In genomic region chr1:2594001-2594640, GRCh38 we compare ENCODE assay signal across 10 cellular contexts. TPM values are rescaled to one million over a fixed set of nuclear protein-coding genes. Genes with fewer than 3 reads are reported as not detected.
DNase-seq lines count a peak whose midpoint lies in the region; ATAC-seq and TF ChIP-seq lines count a peak whose summit lies in the region.
"Had no signal": no experiment of that assay in that cellular context is flagged by ENCODE, and none has a peak within 500 bp of the region (broad histone marks: within the 10 kb centered on the region; RNA-seq: fewer than 3 reads in every experiment).

No MANE protein-coding gene starts in this region.

- H3K4me3 ChIP-seq in BE2C (ENCODE audit: low read depth, low read length), result no peak overlapping the region
- peak overlapping the region; percentile 3 for H3K4me3 ChIP-seq in colonic mucosa
- H3K4me3 ChIP-seq in mucosa of descending colon, result no peak overlapping the region

- no peaks in the 10 kb centered on the region for H3K36me3 Mint-ChIP-seq in activated T-helper 1 cell treated with anti-CD3 and anti-CD28 coated beads, Interleukin-12 subunit alpha, Interleukin-12 subunit beta, Interleukin-2, Interleukin-4 antibody, amounts not matched to agents 30 ng/mL and 10 ng/mL and 1 ng/mL, durations not matched to agents 14 hours and 24 hours and 36 hours (ENCODE audit: low read depth)

- intact Hi-C loops in colonic mucosa (cut with DNase I) (loop anchor here (10.0 kb wide), 1 partner anchor 51 kb away; no protein-coding TSS in a partner anchor), mucosa of descending colon (cut with DNase I, micrococcal nuclease) (no loop called here)
- intact Hi-C loops in activated T-helper 1 cell treated with anti-CD3 and anti-CD28 coated beads, Interleukin-12 subunit alpha, Interleukin-12 subunit beta, Interleukin-2, Interleukin-4 antibody, amounts not matched to agents 30 ng/mL and 10 ng/mL and 1 ng/mL, durations not matched to agents 14 hours and 24 hours and 36 hours (cut with micrococcal nuclease), result no loop called here

- no peak overlapping the region for H3K27ac Mint-ChIP-seq in activated T-helper 1 cell treated with anti-CD3 and anti-CD28 coated beads, Interleukin-12 subunit alpha, Interleukin-12 subunit beta, Interleukin-2, Interleukin-4 antibody, amounts not matched to agents 30 ng/mL and 10 ng/mL and 1 ng/mL, durations not matched to agents 14 hours and 24 hours and 36 hours

- no peak for TF ChIP-seq RAD21 in Ishikawa (IDR thresholded peaks at IDR 0.05; ENCODE audit: low read depth)

- H3K4me1 ChIP-seq in BE2C (no peaks in the 10 kb centered on the region), colonic mucosa (no peaks in the 10 kb centered on the region), mucosa of descending colon (ENCODE audit: low read depth) (peaks cover 18% of the 10 kb centered on the region)

- H3K27me3 ChIP-seq in BE2C, result no peaks in the 10 kb centered on the region
- H3K27me3 ChIP-seq in colonic mucosa, result no peaks in the 10 kb centered on the region

- H3K9me3 ChIP-seq in BE2C (no peaks in the 10 kb centered on the region), colonic mucosa (no peaks in the 10 kb centered on the region), mucosa of descending colon (no peaks in the 10 kb centered on the region)

- H3K27me3 Mint-ChIP-seq in activated T-helper 1 cell treated with anti-CD3 and anti-CD28 coated beads, Interleukin-12 subunit alpha, Interleukin-12 subunit beta, Interleukin-2, Interleukin-4 antibody, amounts not matched to agents 30 ng/mL and 10 ng/mL and 1 ng/mL, durations not matched to agents 14 hours and 24 hours and 36 hours (ENCODE audit: insufficient read depth), result peaks cover 2% of the 10 kb centered on the region

- ATAC-seq in mucosa of descending colon (peak; percentile 51), HG03045 (IDR thresholded peaks at IDR 0.05; ENCODE audit: unreplicated experiment) (no peak), HG02970 (IDR thresholded peaks at IDR 0.05; ENCODE audit: low FRiP score, unreplicated experiment) (no peak)

- TF ChIP-seq CTCF in BE2C (IDR thresholded peaks at IDR 0.05; ENCODE audit: low read depth, low read length) (no peak), colonic mucosa (IDR thresholded peaks at IDR 0.05) (no peak), mucosa of descending colon (IDR thresholded peaks at IDR 0.05) (no peak)

- H3K27ac ChIP-seq in colonic mucosa, result no peak overlapping the region

- H3K9me3 Mint-ChIP-seq in activated T-helper 1 cell treated with anti-CD3 and anti-CD28 coated beads, Interleukin-12 subunit alpha, Interleukin-12 subunit beta, Interleukin-2, Interleukin-4 antibody, amounts not matched to agents 30 ng/mL and 10 ng/mL and 1 ng/mL, durations not matched to agents 14 hours and 24 hours and 36 hours, result no peaks in the 10 kb centered on the region

- peak overlapping the region; percentile 1 to 43 for H3K9ac ChIP-seq in colonic mucosa (ENCODE audit: low read depth in 2 of 2, low read length in 2 of 2)

- no peak overlapping the region for H3K4me3 Mint-ChIP-seq in activated T-helper 1 cell treated with anti-CD3 and anti-CD28 coated beads, Interleukin-12 subunit alpha, Interleukin-12 subunit beta, Interleukin-2, Interleukin-4 antibody, amounts not matched to agents 30 ng/mL and 10 ng/mL and 1 ng/mL, durations not matched to agents 14 hours and 24 hours and 36 hours

- TF ChIP-seq EP300 in Ishikawa (IDR thresholded peaks at IDR 0.05; ENCODE audit: borderline replicate concordance), result no peak

- DNase-seq in BE2C (peak; percentile 70), colonic mucosa (peak; percentile 74), mucosa of descending colon (peak; percentile 76 to 81 (median 79)), NAMALWA (ENCODE audit: low spot score) (no peak)
- no peak for DNase-seq in activated T-helper 1 cell treated with anti-CD3 and anti-CD28 coated beads, Interleukin-12 subunit alpha, Interleukin-12 subunit beta, Interleukin-2, Interleukin-4 antibody, amounts not matched to agents 30 ng/mL and 10 ng/mL and 1 ng/mL, durations not matched to agents 14 hours and 24 hours and 36 hours (ENCODE audit: low spot score)
- DNase-seq: DND-41, NCI-H187 had no signal

- no peaks in the 10 kb centered on the region for H3K36me3 ChIP-seq in BE2C
- H3K36me3 ChIP-seq in colonic mucosa, result no peaks in the 10 kb centered on the region
- no peaks in the 10 kb centered on the region for H3K36me3 ChIP-seq in mucosa of descending colon (ENCODE audit: low read depth)

- H3K4me1 Mint-ChIP-seq in activated T-helper 1 cell treated with anti-CD3 and anti-CD28 coated beads, Interleukin-12 subunit alpha, Interleukin-12 subunit beta, Interleukin-2, Interleukin-4 antibody, amounts not matched to agents 30 ng/mL and 10 ng/mL and 1 ng/mL, durations not matched to agents 14 hours and 24 hours and 36 hours (ENCODE audit: low read depth), result no peaks in the 10 kb centered on the region

TF ChIP-seq in Ishikawa, 13 proteins besides CTCF, POLR2A, EP300 and RAD21:
- TF ChIP-seq YY1 (IDR thresholded peaks at IDR 0.05; ENCODE audit: low read depth) (no peak), NFIC (IDR thresholded peaks at IDR 0.05) (peak; percentile 55; the same call in 1 of the 2 replicates), REST (IDR thresholded peaks at IDR 0.05; ENCODE audit: low read depth) (no peak)

RNA-seq across cellular contexts. Expression of gene PRXL2B, which starts 7.5 kb away (rescaled TPM):
- polyA plus RNA-seq in BE2C (2012; ENCODE audit: insufficient read depth, insufficient read length, low read depth), result 128 TPM
- total RNA-seq in colonic mucosa (100 to 1,000 TPM; 105 to 120 TPM), mucosa of descending colon (10 to 100 TPM; 45.2 to 65.5 (median 48.3) TPM)
- total RNA-seq in activated T-helper 1 cell treated with anti-CD3 and anti-CD28 coated beads, Interleukin-12 subunit alpha, Interleukin-12 subunit beta, Interleukin-2, Interleukin-4 antibody, amounts not matched to agents 30 ng/mL and 10 ng/mL and 1 ng/mL, durations not matched to agents 14 hours and 24 hours and 36 hours, result 39.5 and 42.1 TPM in 2 replicates

RNA-seq across cellular contexts. Expression of gene TNFRSF14, which starts 38.0 kb away (rescaled TPM):
- polyA plus RNA-seq in BE2C (2012; ENCODE audit: insufficient read depth, insufficient read length, low read depth), result 29.5 TPM
- total RNA-seq in colonic mucosa (100 to 1,000 TPM; 111 to 145 TPM), mucosa of descending colon (100 to 1,000 TPM; 143 to 206 (median 146) TPM)
- 207 and 215 TPM in 2 replicates for total RNA-seq in activated T-helper 1 cell treated with anti-CD3 and anti-CD28 coated beads, Interleukin-12 subunit alpha, Interleukin-12 subunit beta, Interleukin-2, Interleukin-4 antibody, amounts not matched to agents 30 ng/mL and 10 ng/mL and 1 ng/mL, durations not matched to agents 14 hours and 24 hours and 36 hours

RNA-seq across cellular contexts. Expression of gene MMEL1, which starts 38.7 kb away (rescaled TPM):
- polyA plus RNA-seq in BE2C (2012; ENCODE audit: insufficient read depth, insufficient read length, low read depth), result 32.7 TPM
- total RNA-seq in colonic mucosa (10 to 100 TPM; 11.4 to 13.9 TPM), mucosa of descending colon (10 to 100 TPM in 1 of 3 donors, 1 to 10 TPM in 2; 4.2 to 10.9 (median 9.4) TPM)
- total RNA-seq in activated T-helper 1 cell treated with anti-CD3 and anti-CD28 coated beads, Interleukin-12 subunit alpha, Interleukin-12 subunit beta, Interleukin-2, Interleukin-4 antibody, amounts not matched to agents 30 ng/mL and 10 ng/mL and 1 ng/mL, durations not matched to agents 14 hours and 24 hours and 36 hours, result 0.86 and 1.0 TPM in 2 replicates

Comparison
In these comparisons a context has a peak if more than half of its experiments do, and no peak if none do; other contexts are left out.
1. DNase-seq: peak in BE2C (single experiment), colonic mucosa (single experiment) and mucosa of descending colon (3 of 3); none in NAMALWA (single experiment) and activated T-helper 1 cell treated with anti-CD3 and anti-CD28 coated beads, Interleukin-12 subunit alpha, Interleukin-12 subunit beta, Interleukin-2, Interleukin-4 antibody, amounts not matched to agents 30 ng/mL and 10 ng/mL and 1 ng/mL, durations not matched to agents 14 hours and 24 hours and 36 hours (single experiment).